17 cellular contexts compared by ENCODE assay signal in genomic region chr2:56239437-56239836, GRCh38. TPM values are rescaled to one million over a fixed set of nuclear protein-coding genes. Genes with fewer than 3 reads are reported as not detected.
DNase-seq lines count a peak whose midpoint lies in the region; ATAC-seq and TF ChIP-seq lines count a peak whose summit lies in the region.
"Had no signal": no experiment of that assay in that cellular context is flagged by ENCODE, and none has a peak within 500 bp of the region (broad histone marks: within the 10 kb centered on the region; RNA-seq: fewer than 3 reads in every experiment).

No MANE protein-coding gene starts in this region.

- H3K4me3 ChIP-seq in choroid plexus epithelial cell (ENCODE audit: low read depth, low read length) (no peak overlapping the region), skeletal muscle cell (ENCODE audit: low read depth, low read length) (no peak overlapping the region)
- H3K4me3 ChIP-seq: gastroesophageal sphincter, SJSA1, smooth muscle cell had no signal

- no peaks in the 10 kb centered on the region for H3K27me3 Mint-ChIP-seq in activated T-cell treated with anti-CD3 and anti-CD28 coated beads, Interleukin-2, amount 50 U/mL, for 72 hours (ENCODE audit: low read depth)
- H3K27me3 Mint-ChIP-seq: naive B cell had no signal

- peaks cover 0 to 1% of the 10 kb centered on the region in 2 donors for H3K36me3 Mint-ChIP-seq in activated T-cell treated with anti-CD3 and anti-CD28 coated beads, Interleukin-2, amount 50 U/mL, for 72 hours (ENCODE audit: insufficient read depth in 2 of 2)

- ATAC-seq in GM21723 (IDR thresholded peaks at IDR 0.05; ENCODE audit: unreplicated experiment) = no peak
- ATAC-seq in activated T-cell treated with anti-CD3 and anti-CD28 coated beads, Interleukin-2, amount 50 U/mL, for 72 hours (replicated peaks in 1 of 2) = no peak
- ATAC-seq: gastroesophageal sphincter had no signal

- no peak for TF ChIP-seq CTCF in choroid plexus epithelial cell (conservative IDR thresholded peaks at IDR 0.05; ENCODE audit: low read depth, low read length)

- H3K27ac Mint-ChIP-seq in activated T-cell treated with anti-CD3 and anti-CD28 coated beads, Interleukin-2, amount 50 U/mL, for 72 hours = no peak overlapping the region
- H3K27ac Mint-ChIP-seq: activated T-helper 2 cell treated with anti-CD3 and anti-CD28 coated beads, Interferon-gamma antibody, Interleukin-2, Interleukin-4, amounts not matched to agents 10 μg/mL and 5 μg/mL and 100 μg/mL, durations not matched to agents 14 hours and 24 hours and 36 hours; naive B cell had no signal

- H3K4me1 Mint-ChIP-seq in activated T-cell treated with anti-CD3 and anti-CD28 coated beads, Interleukin-2, amount 50 U/mL, for 72 hours (ENCODE audit: low read depth) = no peaks in the 10 kb centered on the region
- H3K4me1 Mint-ChIP-seq: naive B cell had no signal

- no peak overlapping the region for H3K4me3 Mint-ChIP-seq in activated T-cell treated with anti-CD3 and anti-CD28 coated beads, Interleukin-2, amount 50 U/mL, for 72 hours
- H3K4me3 Mint-ChIP-seq: naive B cell had no signal

- peak; percentile 86 for DNase-seq in EL
- DNase-seq in M059J (ENCODE audit: low read depth) = peak; percentile 92
- peak; percentile 4 for DNase-seq in choroid plexus epithelial cell (ENCODE audit: low read depth)
- peak; percentile 78 for DNase-seq in skeletal muscle cell (ENCODE audit: low read depth)
- no peak for DNase-seq in activated CD4-positive, CD25-positive, alpha-beta regulatory T cell treated with anti-CD3 and anti-CD28 coated beads, Interleukin-2, amount 50 U/mL, for 72 hours
- no peak for DNase-seq in activated T-cell treated with anti-CD3 and anti-CD28 coated beads, Interleukin-2, amount 50 U/mL, for 72 hours
- DNase-seq in NCI-H2171 treated with DMSO at 0.1 percent for 48 hours (lab: John Stamatoyannopoulos, UW) = no peak
- DNase-seq: activated CD4-positive, alpha-beta T cell treated with anti-CD3 and anti-CD28 coated beads for 1 hour; cerebellar nuclear complex; naive B cell; NCI-H1694; NCI-H510A had no signal

- H3K9me3 Mint-ChIP-seq in activated T-cell treated with anti-CD3 and anti-CD28 coated beads, Interleukin-2, amount 50 U/mL, for 72 hours = peaks cover 7 to 10% of the 10 kb centered on the region in 2 donors

RNA-seq across cellular contexts. Expression of gene CCDC85A, which starts 55.6 kb away (rescaled TPM):
- 10.2 and 23.3 TPM in 2 replicates for total RNA-seq in M059J (2014; rRNA removed; shearing (Covaris generic))
- not detected for total RNA-seq in activated T-cell treated with anti-CD3 and anti-CD28 coated beads, Interleukin-2, amount 50 U/mL, for 72 hours
- total RNA-seq: activated T-helper 2 cell treated with anti-CD3 and anti-CD28 coated beads, Interferon-gamma antibody, Interleukin-2, Interleukin-4, amounts not matched to agents 10 μg/mL and 5 μg/mL and 100 μg/mL, durations not matched to agents 14 hours and 24 hours and 36 hours had no signal

Comparison
In these comparisons a context has a peak if more than half of its experiments do, and no peak if none do; other contexts are left out.
1. DNase-seq: peak in EL (single experiment), M059J (single experiment), choroid plexus epithelial cell (single experiment) and skeletal muscle cell (single experiment); none in activated CD4-positive, CD25-positive, alpha-beta regulatory T cell treated with anti-CD3 and anti-CD28 coated beads, Interleukin-2, amount 50 U/mL, for 72 hours (single experiment), activated T-cell treated with anti-CD3 and anti-CD28 coated beads, Interleukin-2, amount 50 U/mL, for 72 hours (0 of 2) and NCI-H2171 treated with DMSO at 0.1 percent for 48 hours (single experiment).
2. RNA of gene CCDC85A, which starts 55.6 kb away (total RNA-seq): 10.2 to 23.3 TPM in M059J; not detected in activated T-cell treated with anti-CD3 and anti-CD28 coated beads, Interleukin-2, amount 50 U/mL, for 72 hours; every median in the first group is over 10 times any median in the second.